8 cellular contexts compared by ENCODE assay signal in genomic region chr7:141012044-141012685, GRCh38. TPM values are rescaled to one million over a fixed set of nuclear protein-coding genes. Genes with fewer than 3 reads are reported as not detected.
DNase-seq lines count a peak whose midpoint lies in the region; ATAC-seq, FAIRE-seq and TF ChIP-seq lines count a peak whose summit lies in the region.

No MANE protein-coding gene starts in this region.

- ATAC-seq in HG03442 (IDR thresholded peaks at IDR 0.05; ENCODE audit: unreplicated experiment): peak; percentile 26
- peak; percentile 52 to 64 (median 52) for ATAC-seq in natural killer cell

- H3K4me3 Mint-ChIP-seq in endodermal cell (no peak overlapping the region), natural killer cell (peak overlapping the region; percentile 64)
- H3K4me3 Mint-ChIP-seq in stimulated activated naive CD8-positive, alpha-beta T cell treated with anti-CD3 and anti-CD28 coated beads, Interleukin-15, Interleukin-2, amounts not matched to agents 100 ng/mL and 50 ng/mL, for 24 hours: peak overlapping the region; percentile 11

- no peak overlapping the region for H3K27ac ChIP-seq in endodermal cell (ENCODE audit: low read depth, low read length)

- 38 to 88% methylated on average over 1 to 3 of the region's 3 CpGs for WGBS in endodermal cell (ENCODE audit: insufficient coverage in 1 of 2, insufficient read length in 1 of 2), 2 experiments

- H3K4me1 Mint-ChIP-seq in endodermal cell: peaks cover 8% of the 10 kb centered on the region
- peaks cover 42 to 50% of the 10 kb centered on the region in 2 donors for H3K4me1 Mint-ChIP-seq in natural killer cell
- H3K4me1 Mint-ChIP-seq in stimulated activated naive CD8-positive, alpha-beta T cell treated with anti-CD3 and anti-CD28 coated beads, Interleukin-15, Interleukin-2, amounts not matched to agents 100 ng/mL and 50 ng/mL, for 24 hours (ENCODE audit: low read depth): peaks cover 36% of the 10 kb centered on the region

- no peak for TF ChIP-seq POLR2A in GM12891 (IDR thresholded peaks at IDR 0.05; ENCODE audit: low read depth, low read length)

- H3K9me3 Mint-ChIP-seq in endodermal cell (no peaks in the 10 kb centered on the region), natural killer cell (no peaks in the 10 kb centered on the region)
- peaks cover 7% of the 10 kb centered on the region for H3K9me3 Mint-ChIP-seq in stimulated activated naive CD8-positive, alpha-beta T cell treated with anti-CD3 and anti-CD28 coated beads, Interleukin-15, Interleukin-2, amounts not matched to agents 100 ng/mL and 50 ng/mL, for 24 hours

- peak; percentile 20 for DNase-seq in GM12891 (ENCODE audit: insufficient read length, low spot score)
- DNase-seq in NCI-H82 treated with DMSO at 0.1 percent for 48 hours (lab: John Stamatoyannopoulos, UW; ENCODE audit: unreplicated experiment): peak; percentile 44
- peak; percentile 54 to 60 for DNase-seq in activated CD8-positive, alpha-beta memory T cell treated with anti-CD3 and anti-CD28 coated beads for 4 hours (ENCODE audit: low read depth in 2 of 2)
- peak; percentile 91 for DNase-seq in endodermal cell
- peak; percentile 66 for DNase-seq in natural killer cell

- intact Hi-C loops in natural killer cell (cut with micrococcal nuclease): loop anchor here (1.0 to 10.0 kb wide), 7 partner anchors 30 to 837 kb away; partner anchors contain the start of genes KDM7A, MKRN1 and NDUFB2

- H3K27me3 Mint-ChIP-seq in endodermal cell (ENCODE audit: insufficient read depth) (no peaks in the 10 kb centered on the region), natural killer cell (ENCODE audit: low read depth in 2 of 2) (peaks cover 7 to 11% of the 10 kb centered on the region in 2 donors)
- peaks cover 4% of the 10 kb centered on the region for H3K27me3 Mint-ChIP-seq in stimulated activated naive CD8-positive, alpha-beta T cell treated with anti-CD3 and anti-CD28 coated beads, Interleukin-15, Interleukin-2, amounts not matched to agents 100 ng/mL and 50 ng/mL, for 24 hours

- H3K27ac Mint-ChIP-seq in endodermal cell: no peak overlapping the region
- H3K27ac Mint-ChIP-seq in natural killer cell: peak overlapping the region; percentile 99 to 100
- peak overlapping the region; percentile 99 for H3K27ac Mint-ChIP-seq in stimulated activated naive CD8-positive, alpha-beta T cell treated with anti-CD3 and anti-CD28 coated beads, Interleukin-15, Interleukin-2, amounts not matched to agents 100 ng/mL and 50 ng/mL, for 24 hours

- H3K9ac ChIP-seq in endodermal cell (ENCODE audit: extremely low read depth, low read length, poor library complexity, severe bottlenecking): no peak overlapping the region

- H3K36me3 ChIP-seq in endodermal cell (ENCODE audit: control insufficient read depth, insufficient read depth, low read length): peaks cover 22% of the 10 kb centered on the region

- no peaks in the 10 kb centered on the region for H3K27me3 ChIP-seq in endodermal cell (ENCODE audit: control insufficient read depth, insufficient read depth, low read length, poor library complexity, severe bottlenecking)

- TF ChIP-seq CTCF in endodermal cell (conservative IDR thresholded peaks at IDR 0.05) (peak; percentile 80), natural killer cell (IDR thresholded peaks at IDR 0.05) (peak; percentile 68)

- H3K9me3 ChIP-seq in endodermal cell (ENCODE audit: control insufficient read depth, low read length): peaks cover 9% of the 10 kb centered on the region

- H3K4me3 ChIP-seq in endodermal cell (ENCODE audit: low read length): no peak overlapping the region

- H3K36me3 Mint-ChIP-seq in endodermal cell (ENCODE audit: low read depth) (peaks cover 18% of the 10 kb centered on the region), natural killer cell (no peaks in the 10 kb centered on the region)
- H3K36me3 Mint-ChIP-seq in stimulated activated naive CD8-positive, alpha-beta T cell treated with anti-CD3 and anti-CD28 coated beads, Interleukin-15, Interleukin-2, amounts not matched to agents 100 ng/mL and 50 ng/mL, for 24 hours (ENCODE audit: low read depth): peaks cover 29% of the 10 kb centered on the region

- peak; percentile 86 for FAIRE-seq in A204.1 (lab: Jason Lieb, UNC)
- FAIRE-seq in GM12891 (lab: Jason Lieb, UNC): peak; percentile 74

- no peaks in the 10 kb centered on the region for H3K4me1 ChIP-seq in endodermal cell (ENCODE audit: control insufficient read depth, insufficient read depth, low read length)

TF ChIP-seq in GM12891, 5 proteins besides CTCF, POLR2A, EP300 and RAD21:
- TF ChIP-seq TAF1 (IDR thresholded peaks at IDR 0.05; ENCODE audit: low read depth, low read length) (no peak), POLR2AphosphoS5 (IDR thresholded peaks at IDR 0.05; ENCODE audit: low read depth, low read length) (no peak), POU2F2 (IDR thresholded peaks at IDR 0.05; ENCODE audit: low read depth, low read length) (0 out of 2 replicates have a peak, but pooled peaks have one; percentile 26), SPI1 (IDR thresholded peaks at IDR 0.05; ENCODE audit: low read depth, low read length) (no peak), PAX5 (IDR thresholded peaks at IDR 0.05; ENCODE audit: insufficient read depth, low read length, severe bottlenecking) (no peak)

RNA-seq across cellular contexts. Expression of gene MRPS33, which starts 2.6 kb away (rescaled TPM):
- 132 TPM for polyA plus RNA-seq in GM12891 (2012; ENCODE audit: low read depth, missing spikeins)
- 10 to 100 TPM; 57.0 to 60.2 TPM for total RNA-seq in endodermal cell
- polyA plus RNA-seq in endodermal cell (2013, experiment 1 of 2): 46.2 TPM
- polyA plus RNA-seq in endodermal cell (2013, experiment 2 of 2): 41.6 TPM
- total RNA-seq in natural killer cell: 10 to 100 TPM; 12.8 to 14.1 (median 13.7) TPM

Comparison
In these comparisons a context has a peak if more than half of its experiments do, and no peak if none do; other contexts are left out.
1. DNase-seq: peak in every context shown above with its lines; median percentile 91 in endodermal cell; 66 in natural killer cell; 57 in activated CD8-positive, alpha-beta memory T cell treated with anti-CD3 and anti-CD28 coated beads for 4 hours; 44 in NCI-H82 treated with DMSO at 0.1 percent for 48 hours; 20 in GM12891.